ENCODE assay signal across 8 cellular contexts in genomic region chr14:67533754-67534085, GRCh38. TPM values are rescaled to one million over a fixed set of nuclear protein-coding genes. Genes with fewer than 3 reads are reported as not detected.
DNase-seq lines count a peak whose midpoint lies in the region; ATAC-seq lines count a peak whose summit lies in the region.

No MANE protein-coding gene starts in this region.

- peaks cover 18% of the 10 kb centered on the region for H3K27me3 Mint-ChIP-seq in activated naive CD8-positive, alpha-beta T cell treated with anti-CD3 and anti-CD28 coated beads for 36 hours
- peaks cover 2 to 11% (median 10%) of the 10 kb centered on the region in 3 donors for H3K27me3 Mint-ChIP-seq in immature natural killer cell (ENCODE audit: low read depth in 3 of 3)

- H3K27me3 ChIP-seq in stomach smooth muscle (ENCODE audit: control insufficient read depth in 1 of 2, insufficient read depth in 2 of 2, low read length in 2 of 2): peaks cover 0 to 2% of the 10 kb centered on the region in 2 donors

- H3K4me1 Mint-ChIP-seq in activated naive CD8-positive, alpha-beta T cell treated with anti-CD3 and anti-CD28 coated beads for 36 hours: peaks cover 10% of the 10 kb centered on the region
- peaks cover 0 to 4% of the 10 kb centered on the region in 2 donors for H3K4me1 Mint-ChIP-seq in immature natural killer cell

- H3K9me3 Mint-ChIP-seq in activated naive CD8-positive, alpha-beta T cell treated with anti-CD3 and anti-CD28 coated beads for 36 hours: no peaks in the 10 kb centered on the region
- H3K9me3 Mint-ChIP-seq in immature natural killer cell: no peaks in the 10 kb centered on the region

- no peak overlapping the region for H3K27ac ChIP-seq in stomach smooth muscle (ENCODE audit: low read length)

- H3K4me1 ChIP-seq in stomach smooth muscle (ENCODE audit: control insufficient read depth, insufficient read depth, low read length): peaks cover 9% of the 10 kb centered on the region

- H3K4me3 Mint-ChIP-seq in activated naive CD8-positive, alpha-beta T cell treated with anti-CD3 and anti-CD28 coated beads for 36 hours: peak overlapping the region; percentile 76
- peak overlapping the region; percentile 47 to 72 (median 68) for H3K4me3 Mint-ChIP-seq in immature natural killer cell

- no peak overlapping the region for H3K27ac Mint-ChIP-seq in activated naive CD8-positive, alpha-beta T cell treated with anti-CD3 and anti-CD28 coated beads for 36 hours
- no peak overlapping the region for H3K27ac Mint-ChIP-seq in immature natural killer cell

- peak overlapping the region; percentile 35 to 42 for H3K9ac ChIP-seq in stomach smooth muscle (ENCODE audit: low read length in 2 of 2)

- peak overlapping the region; percentile 68 to 78 for H3K4me3 ChIP-seq in stomach smooth muscle (ENCODE audit: low read length in 2 of 2)

- no peaks in the 10 kb centered on the region for H3K36me3 ChIP-seq in stomach smooth muscle (ENCODE audit: control insufficient read depth in 2 of 2, insufficient read depth in 2 of 2, low read length in 2 of 2)

- no peak for ATAC-seq in HG03457 (IDR thresholded peaks at IDR 0.05; ENCODE audit: unreplicated experiment)
- ATAC-seq in HG02938 (IDR thresholded peaks at IDR 0.05; ENCODE audit: unreplicated experiment): no peak

- H3K9me3 ChIP-seq in stomach smooth muscle (ENCODE audit: control insufficient read depth in 2 of 2, low read length in 2 of 2): no peaks in the 10 kb centered on the region

- DNase-seq in NCI-H1092 (lab: John Stamatoyannopoulos, UW) (peak; percentile 24), NCI-H1092 treated with DMSO at 0.1 percent for 48 hours (lab: John Stamatoyannopoulos, UW) (no peak), immature natural killer cell (no peak), NOMO-1 treated with dmso at 0.1 percent for 144 hours (lab: John Stamatoyannopoulos, UW; ENCODE audit: unreplicated experiment) (no peak)
- no peak for DNase-seq in activated naive CD8-positive, alpha-beta T cell treated with anti-CD3 and anti-CD28 coated beads for 36 hours

- H3K36me3 Mint-ChIP-seq in activated naive CD8-positive, alpha-beta T cell treated with anti-CD3 and anti-CD28 coated beads for 36 hours: no peaks in the 10 kb centered on the region
- no peaks in the 10 kb centered on the region for H3K36me3 Mint-ChIP-seq in immature natural killer cell

RNA-seq across cellular contexts. Expression of gene PLEKHH1, which starts 0.6 kb away (rescaled TPM):
- 1 to 10 TPM; 2.4 to 3.3 TPM for total RNA-seq in activated naive CD8-positive, alpha-beta T cell treated with anti-CD3 and anti-CD28 coated beads for 36 hours
- under 1 TPM in 1 of 3 donors, not detected in 2; 0.22 TPM for polyA plus RNA-seq in immature natural killer cell

RNA-seq across cellular contexts. Expression of gene TMEM229B, which starts 45.2 kb away (rescaled TPM):
- 1 to 10 TPM; 3.1 to 3.5 TPM for total RNA-seq in activated naive CD8-positive, alpha-beta T cell treated with anti-CD3 and anti-CD28 coated beads for 36 hours
- 10 to 100 TPM; 28.0 to 67.1 (median 35.8) TPM for polyA plus RNA-seq in immature natural killer cell
